In genomic region chr7:107072133-107072532, GRCh38 we compare ENCODE assay signal across 35 cellular contexts. TPM values are rescaled to one million over a fixed set of nuclear protein-coding genes. Genes with fewer than 3 reads are reported as not detected.
"Had no signal": no experiment of that assay in that cellular context is flagged by ENCODE, and none has a peak within 500 bp of the region (broad histone marks: within the 10 kb centered on the region; RNA-seq: fewer than 3 reads in every experiment).

No MANE protein-coding gene starts in this region.

- H3K27me3 ChIP-seq: MG63 had no signal

- H3K9me3 ChIP-seq: MG63 had no signal

- H3K4me3 ChIP-seq: MG63 had no signal

- H3K36me3 ChIP-seq: MG63 had no signal

- DNase-seq: Karpas-422, Kasumi-1, MG63, MM.1S, MV-4-11, NCI-H1048, NCI-H1092, NCI-H1092 treated with DMSO at 0.1 percent for 48 hours, NCI-H1105, NCI-H1105 treated with DMSO at 0.1 percent for 48 hours, NCI-H1417, NCI-H1417 treated with DMSO at 0.1 percent for 48 hours, NCI-H1436, NCI-H1436 treated with DMSO at 0.1 percent for 48 hours, NCI-H146, NCI-H1694, NCI-H1694 treated with DMSO at 0.1 percent for 48 hours, NCI-H187, NCI-H187 treated with DMSO at 0.1 percent for 48 hours, NCI-H1930, NCI-H2029, NCI-H2029 treated with DMSO at 0.1 percent for 48 hours, NCI-H2081, NCI-H2081 treated with DMSO at 0.1 percent for 48 hours, NCI-H2107, NCI-H2171, NCI-H2171 treated with DMSO at 0.1 percent for 48 hours, NCI-H2227 treated with DMSO at 0.1 percent for 48 hours, NCI-H226, NCI-H345, NCI-H446, NCI-H446 treated with DMSO at 0.1 percent for 48 hours, NCI-H510A, NCI-H510A treated with DMSO at 0.1 percent for 48 hours had no signal

RNA-seq across cellular contexts. Expression of gene PRKAR2B, which starts 27.6 kb away (rescaled TPM):
- total RNA-seq: MCF 10A had no signal
